Comparison of ENCODE assay signal across 18 cellular contexts in the genomic region with DNA sequence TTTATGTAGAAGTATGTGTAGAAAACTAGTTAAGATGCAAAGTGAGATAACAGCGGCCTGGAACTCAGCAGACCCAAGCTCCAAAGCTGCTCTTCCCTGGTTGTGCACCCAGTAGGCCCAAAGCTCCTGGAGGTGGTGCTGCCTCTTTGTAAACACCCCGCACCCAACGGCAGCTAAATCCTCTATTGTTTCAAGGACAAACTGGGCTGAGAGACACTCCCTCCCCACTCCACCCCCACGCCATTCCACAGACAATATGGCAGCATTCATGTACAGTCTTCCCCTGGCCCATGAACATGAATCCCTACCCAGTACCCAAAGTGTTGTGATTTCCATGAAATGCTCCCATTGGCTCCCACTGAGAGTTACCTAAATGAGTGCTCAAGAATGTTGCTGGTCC.
A peak's percentile ranks its signal among the peaks of the same experiment; 100 is the strongest.
DNase-seq lines count a peak whose midpoint lies in the region; ATAC-seq and FAIRE-seq lines count a peak whose summit lies in the region.
"Had no signal": no experiment of that assay in that cellular context is flagged by ENCODE, and none has a peak within 500 bp of the region (broad histone marks: within the 10 kb centered on the region; RNA-seq: fewer than 3 reads in every experiment).

No MANE protein-coding gene starts in this region.

- no peak for FAIRE-seq in small intestine (lab: Jason Lieb, UNC)
- FAIRE-seq: A549, D721Med, H54, HepG2 had no signal

- no peaks in the 10 kb centered on the region for H3K27me3 Mint-ChIP-seq in activated T-cell treated with anti-CD3 and anti-CD28 coated beads, Interleukin-2, amount 50 U/mL, for 24 hours
- H3K27me3 Mint-ChIP-seq in T-helper 17 cell: no peaks in the 10 kb centered on the region
- peaks cover 0 to 3% (median 0%) of the 10 kb centered on the region in 3 donors for H3K27me3 Mint-ChIP-seq in immature natural killer cell (ENCODE audit: low read depth in 3 of 3)
- no peaks in the 10 kb centered on the region for H3K27me3 Mint-ChIP-seq in stimulated activated naive B cell treated with anti-CD40 and anti-IgM and Interleukin-4, amounts not matched to agents 10 μg/mL and 1 μg/mL and 100 μg/mL, for 72 hours

- peaks cover 3 to 9% of the 10 kb centered on the region in 2 donors for H3K36me3 ChIP-seq in small intestine (ENCODE audit: control insufficient read depth in 2 of 2, insufficient read depth in 2 of 2, low read length in 2 of 2)

- H3K27ac Mint-ChIP-seq in activated T-cell treated with anti-CD3 and anti-CD28 coated beads, Interleukin-2, amount 50 U/mL, for 24 hours: peak overlapping the region; percentile 83
- H3K27ac Mint-ChIP-seq in T-helper 17 cell (peak overlapping the region; percentile 78), immature natural killer cell (peak overlapping the region; percentile 50 to 85 (median 69))
- peak overlapping the region; percentile 69 for H3K27ac Mint-ChIP-seq in stimulated activated naive B cell treated with anti-CD40 and anti-IgM and Interleukin-4, amounts not matched to agents 10 μg/mL and 1 μg/mL and 100 μg/mL, for 72 hours

- no peaks in the 10 kb centered on the region for H3K4me1 ChIP-seq in small intestine (ENCODE audit: control insufficient read depth in 2 of 2, insufficient read depth in 1 of 2, low read depth in 1 of 2, low read length in 1 of 2)
- H3K4me1 ChIP-seq: A549 had no signal

- peaks cover 87% of the 10 kb centered on the region for H3K36me3 Mint-ChIP-seq in activated T-cell treated with anti-CD3 and anti-CD28 coated beads, Interleukin-2, amount 50 U/mL, for 24 hours (ENCODE audit: low read depth)
- peaks cover 9% of the 10 kb centered on the region for H3K36me3 Mint-ChIP-seq in T-helper 17 cell (ENCODE audit: low read depth)
- H3K36me3 Mint-ChIP-seq in immature natural killer cell: peaks cover 0 to 12% (median 0%) of the 10 kb centered on the region in 3 donors
- H3K36me3 Mint-ChIP-seq in stimulated activated naive B cell treated with anti-CD40 and anti-IgM and Interleukin-4, amounts not matched to agents 10 μg/mL and 1 μg/mL and 100 μg/mL, for 72 hours: peaks cover 47 to 72% of the 10 kb centered on the region in 2 donors

- no peaks in the 10 kb centered on the region for H3K27me3 ChIP-seq in small intestine (ENCODE audit: control insufficient read depth in 2 of 2, insufficient read depth in 2 of 2, low read length in 2 of 2)

- no peaks in the 10 kb centered on the region for H3K9me3 ChIP-seq in T-helper 17 cell (ENCODE audit: control insufficient read depth, low read length, poor library complexity, severe bottlenecking)
- H3K9me3 ChIP-seq in small intestine (ENCODE audit: control insufficient read depth, low read depth): no peaks in the 10 kb centered on the region
- H3K9me3 ChIP-seq: A549 had no signal

- no peak for ATAC-seq in T-helper 17 cell
- ATAC-seq in stimulated activated naive B cell treated with anti-CD40 and anti-IgM and Interleukin-4, amounts not matched to agents 10 μg/mL and 1 μg/mL and 100 μg/mL, for 72 hours (replicated peaks): no peak
- ATAC-seq: A549, HepG2 had no signal

- no peak for DNase-seq in activated T-cell treated with anti-CD3 and anti-CD28 coated beads, Interleukin-2, amount 50 U/mL, for 24 hours
- DNase-seq in activated T-cell treated with anti-CD3 and anti-CD28 coated beads for 4 hours: no peak
- no peak for DNase-seq in T-helper 17 cell
- DNase-seq in immature natural killer cell: no peak
- no peak for DNase-seq in stimulated activated naive B cell treated with anti-CD40 and anti-IgM and Interleukin-4, amounts not matched to agents 10 μg/mL and 1 μg/mL and 100 μg/mL, for 72 hours
- DNase-seq in A172 (ENCODE audit: low spot score): no peak
- DNase-seq in NCI-H1105 (lab: John Stamatoyannopoulos, UW): no peak
- DNase-seq in small intestine: no peak
- DNase-seq: Kasumi-1, NCI-H1436, NCI-H2081, NCI-H524, SHP77 treated with DMSO at 0.1 percent for 48 hours had no signal

- H3K9me3 Mint-ChIP-seq in activated T-cell treated with anti-CD3 and anti-CD28 coated beads, Interleukin-2, amount 50 U/mL, for 24 hours: no peaks in the 10 kb centered on the region
- no peaks in the 10 kb centered on the region for H3K9me3 Mint-ChIP-seq in immature natural killer cell
- no peaks in the 10 kb centered on the region for H3K9me3 Mint-ChIP-seq in stimulated activated naive B cell treated with anti-CD40 and anti-IgM and Interleukin-4, amounts not matched to agents 10 μg/mL and 1 μg/mL and 100 μg/mL, for 72 hours
- H3K9me3 Mint-ChIP-seq: CD14-positive monocyte had no signal

- WGBS in small intestine, 3 donors: 92 to 95% (median 92%) methylated on average over 4 of the region's 4 CpGs

- H3K4me3 ChIP-seq in small intestine (ENCODE audit: low read depth in 1 of 2, low read length in 2 of 2): no peak overlapping the region
- H3K4me3 ChIP-seq: A549 had no signal

- no peak overlapping the region for H3K27ac ChIP-seq in small intestine (ENCODE audit: low read depth in 1 of 2, low read length in 1 of 2)
- H3K27ac ChIP-seq: A549 had no signal

- peaks cover 54% of the 10 kb centered on the region for H3K4me1 Mint-ChIP-seq in activated T-cell treated with anti-CD3 and anti-CD28 coated beads, Interleukin-2, amount 50 U/mL, for 24 hours (ENCODE audit: low read depth)
- H3K4me1 Mint-ChIP-seq in T-helper 17 cell: peaks cover 51% of the 10 kb centered on the region
- H3K4me1 Mint-ChIP-seq in immature natural killer cell: peaks cover 71 to 91% of the 10 kb centered on the region in 2 donors
- H3K4me1 Mint-ChIP-seq in stimulated activated naive B cell treated with anti-CD40 and anti-IgM and Interleukin-4, amounts not matched to agents 10 μg/mL and 1 μg/mL and 100 μg/mL, for 72 hours: peaks cover 24 to 31% of the 10 kb centered on the region in 2 donors
- H3K4me1 Mint-ChIP-seq: CD14-positive monocyte had no signal

- H3K4me3 Mint-ChIP-seq in activated T-cell treated with anti-CD3 and anti-CD28 coated beads, Interleukin-2, amount 50 U/mL, for 24 hours: no peak overlapping the region
- H3K4me3 Mint-ChIP-seq in T-helper 17 cell: no peak overlapping the region
- peak overlapping the region; percentile 74 to 82 (median 76) for H3K4me3 Mint-ChIP-seq in immature natural killer cell
- no peak overlapping the region for H3K4me3 Mint-ChIP-seq in stimulated activated naive B cell treated with anti-CD40 and anti-IgM and Interleukin-4, amounts not matched to agents 10 μg/mL and 1 μg/mL and 100 μg/mL, for 72 hours
- H3K4me3 Mint-ChIP-seq: CD14-positive monocyte had no signal

Comparison
In these comparisons a context has a peak if more than half of its experiments do, and no peak if none do; other contexts are left out.
1. H3K4me3 Mint-ChIP-seq: peak in immature natural killer cell (5 of 5); none in activated T-cell treated with anti-CD3 and anti-CD28 coated beads, Interleukin-2, amount 50 U/mL, for 24 hours (single experiment), T-helper 17 cell (single experiment) and stimulated activated naive B cell treated with anti-CD40 and anti-IgM and Interleukin-4, amounts not matched to agents 10 μg/mL and 1 μg/mL and 100 μg/mL, for 72 hours (0 of 2).
2. Peak in every context shown above with its lines, with median percentiles within 50 percentile points of each other: H3K27ac Mint-ChIP-seq.